In genomic region chr19:639251-640155, GRCh38 we compare ENCODE assay signal across 8 cellular contexts. TPM values are rescaled to one million over a fixed set of nuclear protein-coding genes. Genes with fewer than 3 reads are reported as not detected.
A peak's percentile ranks its signal among the peaks of the same experiment; 100 is the strongest.
DNase-seq lines count a peak whose midpoint lies in the region; ATAC-seq and TF ChIP-seq lines count a peak whose summit lies in the region.

FGF22 (plus strand) TSS chr19:639879; CDS start chr19:639926, 47 bp downstream.

- no peaks in the 10 kb centered on the region for H3K36me3 Mint-ChIP-seq in activated naive CD8-positive, alpha-beta T cell treated with anti-CD3 and anti-CD28 coated beads, Interleukin-2, amount 10 ng/mL, durations not matched to agents 7 days and 5 days

- H3K27ac Mint-ChIP-seq in activated naive CD8-positive, alpha-beta T cell treated with anti-CD3 and anti-CD28 coated beads, Interleukin-2, amount 10 ng/mL, durations not matched to agents 7 days and 5 days: peak within 1 kb of the TSS; percentile 61

- no peaks in the 10 kb centered on the region for H3K9me3 ChIP-seq in BLaER1 treated with 17β-estradiol and CSF1 and Interleukin-3, amounts not matched to agents 10 nM and 100 nM (replicated peaks in 1 of 11)
- H3K9me3 ChIP-seq in MG63 (no peaks in the 10 kb centered on the region), cardiac muscle cell (ENCODE audit: low read depth) (no peaks in the 10 kb centered on the region), parathyroid adenoma (ENCODE audit: control insufficient read depth, low read length) (no peaks in the 10 kb centered on the region), testis (no peaks in the 10 kb centered on the region)

- ATAC-seq in GM21381 (IDR thresholded peaks at IDR 0.05; ENCODE audit: unreplicated experiment): peak; percentile 49
- peak; percentile 90 for ATAC-seq in activated naive CD8-positive, alpha-beta T cell treated with anti-CD3 and anti-CD28 coated beads, Interleukin-2, amount 10 ng/mL, durations not matched to agents 7 days and 5 days (ENCODE audit: low read depth)

- TF ChIP-seq POLR2A in testis (IDR thresholded peaks at IDR 0.05): no peak

- H3K4me2 ChIP-seq in BLaER1 treated with 17β-estradiol and CSF1 and Interleukin-3, amounts not matched to agents 10 nM and 100 nM: peak within 1 kb of the TSS; percentile 75 to 99 (median 92)
- H3K4me2 ChIP-seq in parathyroid adenoma (ENCODE audit: low read length): peak within 1 kb of the TSS; percentile 63

- no peak within 1 kb of the TSS for H2AFZ ChIP-seq in parathyroid adenoma

- H3K4me1 ChIP-seq in BLaER1 treated with 17β-estradiol and CSF1 and Interleukin-3, amounts not matched to agents 10 nM and 100 nM: peaks cover 36 to 82% (median 69%) of the 10 kb centered on the region in 10 experiments
- no peaks in the 10 kb centered on the region for H3K4me1 ChIP-seq in cardiac muscle cell (ENCODE audit: low read depth)
- H3K4me1 ChIP-seq in parathyroid adenoma: peaks cover under 1% of the 10 kb centered on the region
- H3K4me1 ChIP-seq in testis: peaks cover 15% of the 10 kb centered on the region

- H3K4me3 Mint-ChIP-seq in activated naive CD8-positive, alpha-beta T cell treated with anti-CD3 and anti-CD28 coated beads, Interleukin-2, amount 10 ng/mL, durations not matched to agents 7 days and 5 days: peak within 1 kb of the TSS; percentile 88

- H4K20me1 ChIP-seq in BLaER1 treated with 17β-estradiol and CSF1 and Interleukin-3, amounts not matched to agents 10 nM and 100 nM: peaks cover 4 to 61% (median 41%) of the 10 kb centered on the region in 11 experiments; a peak in 21 of 22 replicates

- 3 to 7% methylated on average over 23 to 56 of the region's 108 CpGs for WGBS in testis, 2 donors

- TF ChIP-seq CTCF in cardiac muscle cell (IDR thresholded peaks at IDR 0.05; ENCODE audit: low read depth, low read length) (no peak), parathyroid adenoma (IDR thresholded peaks at IDR 0.05) (no peak), testis (IDR thresholded peaks at IDR 0.05) (no peak)

- peak within 1 kb of the TSS in 6 of 10 experiments; percentile 42 to 59 (median 48); a peak in 11 of 20 replicates for H3K4me3 ChIP-seq in BLaER1 treated with 17β-estradiol and CSF1 and Interleukin-3, amounts not matched to agents 10 nM and 100 nM
- peak within 1 kb of the TSS; percentile 34 for H3K4me3 ChIP-seq in MG63
- H3K4me3 ChIP-seq in cardiac muscle cell: peak within 1 kb of the TSS; percentile 35
- peak within 1 kb of the TSS; percentile 37 for H3K4me3 ChIP-seq in parathyroid adenoma (ENCODE audit: low read depth, low read length)
- H3K4me3 ChIP-seq in testis: peak within 1 kb of the TSS; percentile 41 to 53

- POLR2A ChIA-PET in activated naive CD8-positive, alpha-beta T cell treated with anti-CD3 and anti-CD28 coated beads, Interleukin-2, amount 10 ng/mL, durations not matched to agents 7 days and 5 days (lab: Charles Lee): no interaction called here

- intact Hi-C loops in testis (cut with DNase I; ENCODE audit: low total_unique reads): no loop called here

- peaks cover 0 to 49% (median 7%) of the 10 kb centered on the region in 11 experiments; a peak in 13 of 22 replicates for H3K27me3 ChIP-seq in BLaER1 treated with 17β-estradiol and CSF1 and Interleukin-3, amounts not matched to agents 10 nM and 100 nM
- H3K27me3 ChIP-seq in MG63 (no peaks in the 10 kb centered on the region), cardiac muscle cell (peaks cover 16% of the 10 kb centered on the region), parathyroid adenoma (ENCODE audit: control insufficient read depth, insufficient read depth, low read length) (no peaks in the 10 kb centered on the region), testis (no peaks in the 10 kb centered on the region)

- H3K9ac ChIP-seq in BLaER1 treated with 17β-estradiol and CSF1 and Interleukin-3, amounts not matched to agents 10 nM and 100 nM: no peak within 1 kb of the TSS; a peak in 1 of 22 replicates
- no peak within 1 kb of the TSS for H3K9ac ChIP-seq in parathyroid adenoma

- H3K9me3 Mint-ChIP-seq in activated naive CD8-positive, alpha-beta T cell treated with anti-CD3 and anti-CD28 coated beads, Interleukin-2, amount 10 ng/mL, durations not matched to agents 7 days and 5 days: no peaks in the 10 kb centered on the region

- peaks cover 2% of the 10 kb centered on the region for H3K27me3 Mint-ChIP-seq in activated naive CD8-positive, alpha-beta T cell treated with anti-CD3 and anti-CD28 coated beads, Interleukin-2, amount 10 ng/mL, durations not matched to agents 7 days and 5 days

- H3K36me3 ChIP-seq in BLaER1 treated with 17β-estradiol and CSF1 and Interleukin-3, amounts not matched to agents 10 nM and 100 nM: peaks cover 0 to 2% (median 0%) of the 10 kb centered on the region in 11 experiments; a peak in 2 of 22 replicates
- H3K36me3 ChIP-seq in MG63: no peaks in the 10 kb centered on the region
- no peaks in the 10 kb centered on the region for H3K36me3 ChIP-seq in cardiac muscle cell
- no peaks in the 10 kb centered on the region for H3K36me3 ChIP-seq in parathyroid adenoma (ENCODE audit: control insufficient read depth, insufficient read depth, low read length)
- H3K36me3 ChIP-seq in testis (ENCODE audit: low read depth, missing control alignments): no peaks in the 10 kb centered on the region

- peaks cover 5% of the 10 kb centered on the region for H3K4me1 Mint-ChIP-seq in activated naive CD8-positive, alpha-beta T cell treated with anti-CD3 and anti-CD28 coated beads, Interleukin-2, amount 10 ng/mL, durations not matched to agents 7 days and 5 days

- no peak within 1 kb of the TSS for H3K27ac ChIP-seq in BLaER1 treated with 17β-estradiol and CSF1 and Interleukin-3, amounts not matched to agents 10 nM and 100 nM
- no peak within 1 kb of the TSS for H3K27ac ChIP-seq in cardiac muscle cell
- no peak within 1 kb of the TSS for H3K27ac ChIP-seq in parathyroid adenoma
- no peak within 1 kb of the TSS for H3K27ac ChIP-seq in testis

- no peaks in the 10 kb centered on the region for H3K79me2 ChIP-seq in parathyroid adenoma

- DNase-seq in MG63: peak; percentile 85
- DNase-seq in SW480 (ENCODE audit: low spot score): peak; percentile 67
- DNase-seq in activated naive CD8-positive, alpha-beta T cell treated with anti-CD3 and anti-CD28 coated beads, Interleukin-2, amount 10 ng/mL, durations not matched to agents 7 days and 5 days: peak; percentile 95
- DNase-seq in cardiac muscle cell (ENCODE audit: low read depth in 1 of 2, low spot score in 1 of 2): peak; percentile 91 to 95
- peak; percentile 96 for DNase-seq in testis

RNA-seq across cellular contexts. Expression of gene FGF22, which starts in this region (rescaled TPM):
- not detected in 2 replicates for total RNA-seq in MG63 (2014; rRNA removed; shearing (Covaris generic); ENCODE audit: low replicate concordance)
- total RNA-seq in activated naive CD8-positive, alpha-beta T cell treated with anti-CD3 and anti-CD28 coated beads, Interleukin-2, amount 10 ng/mL, durations not matched to agents 7 days and 5 days: 1 to 10 TPM in 1 of 2 experiments, under 1 TPM in 1; 0.72 to 1.1 TPM
- total RNA-seq in cardiac muscle cell (not detected in 2 replicates), testis (1 to 10 TPM; 1.8 to 3.1 TPM)
- polyA plus RNA-seq in cardiac muscle cell (0.92 TPM in 1 of 2 replicates, not detected in the other), testis (ENCODE audit: insufficient read depth, low read depth, low replicate concordance) (2.6 TPM)

Comparison
In these comparisons a context has a peak if more than half of its experiments do, and no peak if none do; other contexts are left out.
1. Peak in DNase-seq and H3K4me3 ChIP-seq in MG63; RNA of the gene not detected or under 1 TPM.
2. Peak in DNase-seq and H3K4me3 ChIP-seq in cardiac muscle cell; RNA of the gene not detected or under 1 TPM.